ENCODE assay signal across 10 cellular contexts in genomic region chr9:90433398-90433890, GRCh38.
DNase-seq lines count a peak whose midpoint lies in the region; ATAC-seq and TF ChIP-seq lines count a peak whose summit lies in the region.
"Had no signal": no experiment of that assay in that cellular context is flagged by ENCODE, and none has a peak within 500 bp of the region (broad histone marks: within the 10 kb centered on the region; RNA-seq: fewer than 3 reads in every experiment).

No MANE protein-coding gene starts in this region.

- H3K4me3 Mint-ChIP-seq in Caco-2 (ENCODE audit: unreplicated experiment), result peak overlapping the region; percentile 63
- no peak overlapping the region for H3K4me3 Mint-ChIP-seq in activated T-cell treated with anti-CD3 and anti-CD28 coated beads, Interleukin-2, amount 50 U/mL, for 72 hours
- H3K4me3 Mint-ChIP-seq: natural killer cell had no signal

- no peaks in the 10 kb centered on the region for H3K36me3 Mint-ChIP-seq in Caco-2 (ENCODE audit: insufficient read depth, unreplicated experiment)
- no peaks in the 10 kb centered on the region for H3K36me3 Mint-ChIP-seq in activated T-cell treated with anti-CD3 and anti-CD28 coated beads, Interleukin-2, amount 50 U/mL, for 72 hours (ENCODE audit: insufficient read depth in 2 of 2)
- H3K36me3 Mint-ChIP-seq: natural killer cell had no signal

- ATAC-seq in activated T-cell treated with anti-CD3 and anti-CD28 coated beads, Interleukin-2, amount 50 U/mL, for 72 hours (replicated peaks in 1 of 2), result no peak
- ATAC-seq: natural killer cell had no signal

- no peaks in the 10 kb centered on the region for H3K36me3 ChIP-seq in Caco-2 (ENCODE audit: control insufficient read depth, insufficient read depth, low read length)

- peak; percentile 62 to 69 for DNase-seq in Caco-2
- DNase-seq in NCI-H226, result peak; percentile 80
- peak; percentile 85 for DNase-seq in epithelial cell of prostate (ENCODE audit: low read depth, low spot score)
- peak; percentile 34 for DNase-seq in mucosa of gallbladder (ENCODE audit: low spot score)
- no peak for DNase-seq in activated T-cell treated with anti-CD3 and anti-CD28 coated beads, Interleukin-2, amount 50 U/mL, for 72 hours
- DNase-seq in SKM-1 (lab: John Stamatoyannopoulos, UW; ENCODE audit: unreplicated experiment), result no peak
- DNase-seq in NCI-H774 (lab: John Stamatoyannopoulos, UW), result no peak
- DNase-seq in NCI-H2081 (lab: John Stamatoyannopoulos, UW), result no peak
- DNase-seq: natural killer cell had no signal

- H3K27ac ChIP-seq in epithelial cell of prostate, result peak overlapping the region; percentile 30

- no peaks in the 10 kb centered on the region for H3K27me3 ChIP-seq in Caco-2 (replicated peaks; ENCODE audit: control insufficient read depth, insufficient read depth, low read length)
- H3K27me3 ChIP-seq: dorsolateral prefrontal cortex had no signal

- TF ChIP-seq CTCF in Caco-2 (IDR thresholded peaks at IDR 0.05; ENCODE audit: insufficient read depth in 1 of 2, low read depth in 1 of 2, low read length in 1 of 2, severe bottlenecking in 1 of 2, unreplicated experiment in 1 of 2), result no peak

- CTCF ChIA-PET in Caco-2 (lab: Charles Lee), result no interaction called here

- no peaks in the 10 kb centered on the region for H3K9me3 ChIP-seq in Caco-2

- H3K4me3 ChIP-seq in Caco-2 (ENCODE audit: low read depth, low read length), result peak overlapping the region; percentile 4; the same call in 1 of the 2 replicates

- no peaks in the 10 kb centered on the region for H3K4me1 Mint-ChIP-seq in Caco-2 (ENCODE audit: low read depth, unreplicated experiment)
- no peaks in the 10 kb centered on the region for H3K4me1 Mint-ChIP-seq in activated T-cell treated with anti-CD3 and anti-CD28 coated beads, Interleukin-2, amount 50 U/mL, for 72 hours (ENCODE audit: low read depth)
- H3K4me1 Mint-ChIP-seq: natural killer cell had no signal

- no TSS peak for BruUV-seq in Caco-2 (replicated peaks; lab: Mats Ljungman, UMichigan)

- POLR2A ChIA-PET in Caco-2 (lab: Charles Lee), result no interaction called here

- H3K27ac Mint-ChIP-seq in Caco-2 (ENCODE audit: unreplicated experiment), result no peak overlapping the region
- no peak overlapping the region for H3K27ac Mint-ChIP-seq in activated T-cell treated with anti-CD3 and anti-CD28 coated beads, Interleukin-2, amount 50 U/mL, for 72 hours
- H3K27ac Mint-ChIP-seq: natural killer cell had no signal

- no peaks in the 10 kb centered on the region for H3K27me3 Mint-ChIP-seq in Caco-2 (ENCODE audit: insufficient read depth, unreplicated experiment)
- H3K27me3 Mint-ChIP-seq in activated T-cell treated with anti-CD3 and anti-CD28 coated beads, Interleukin-2, amount 50 U/mL, for 72 hours (ENCODE audit: low read depth), result peaks cover 16% of the 10 kb centered on the region

- H3K4me1 ChIP-seq in Caco-2, result peaks cover 8% of the 10 kb centered on the region; the same call in 1 of the 2 replicates

- intact Hi-C loops in Caco-2 (cut with micrococcal nuclease; ENCODE audit: unreplicated experiment), result no loop called here

- H3K9me3 Mint-ChIP-seq in Caco-2 (ENCODE audit: unreplicated experiment), result no peaks in the 10 kb centered on the region
- H3K9me3 Mint-ChIP-seq in activated T-cell treated with anti-CD3 and anti-CD28 coated beads, Interleukin-2, amount 50 U/mL, for 72 hours, result peaks cover 0 to 2% of the 10 kb centered on the region in 2 donors
- H3K9me3 Mint-ChIP-seq: natural killer cell had no signal

Comparison
In these comparisons a context has a peak if more than half of its experiments do, and no peak if none do; other contexts are left out.
1. DNase-seq: peak in Caco-2 (2 of 2), NCI-H226 (single experiment), epithelial cell of prostate (single experiment) and mucosa of gallbladder (single experiment); none in activated T-cell treated with anti-CD3 and anti-CD28 coated beads, Interleukin-2, amount 50 U/mL, for 72 hours (0 of 2), SKM-1 (single experiment), NCI-H774 (single experiment) and NCI-H2081 (0 of 2).